ENCODE assay signal across 1 cellular context in the genomic region with DNA sequence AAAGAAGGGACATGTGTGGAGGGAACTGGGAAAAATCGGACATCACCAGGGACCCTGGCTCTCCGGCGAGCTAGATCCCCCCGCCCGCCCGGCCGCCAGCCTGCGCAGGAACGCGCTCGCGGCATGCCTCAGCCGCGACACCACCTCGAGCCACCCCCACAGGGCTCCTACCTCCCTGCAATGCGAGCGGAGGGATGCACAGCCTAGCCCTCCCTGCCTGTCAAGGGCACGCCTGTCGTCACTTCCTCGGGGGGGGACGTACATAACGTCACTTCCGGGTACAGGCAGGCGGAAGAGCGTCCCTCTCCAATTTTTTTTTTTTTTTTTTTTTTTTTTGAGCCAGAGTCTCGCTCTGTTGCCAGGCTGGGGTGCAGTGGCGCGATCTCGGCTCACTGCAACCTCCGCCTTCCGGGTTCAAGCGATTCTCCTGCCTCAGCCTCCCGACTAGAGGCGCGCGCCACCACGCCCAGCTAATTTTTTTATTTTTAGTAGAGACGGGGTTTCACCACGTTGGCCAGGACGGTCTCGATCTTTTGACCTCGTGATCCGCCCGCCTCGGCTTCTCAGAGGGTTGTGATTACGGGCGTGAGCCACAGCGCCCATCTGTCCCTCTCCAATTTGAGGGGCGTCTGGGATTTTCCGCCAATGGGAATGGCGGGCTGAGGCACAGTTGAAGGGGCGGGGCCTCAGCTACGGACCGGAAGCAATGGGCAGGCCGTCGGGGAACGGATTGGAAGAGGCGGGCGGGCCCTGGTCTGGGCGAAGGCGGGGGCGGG.
TF ChIP-seq lines count a peak whose summit lies in the region.

A gene with protein sequence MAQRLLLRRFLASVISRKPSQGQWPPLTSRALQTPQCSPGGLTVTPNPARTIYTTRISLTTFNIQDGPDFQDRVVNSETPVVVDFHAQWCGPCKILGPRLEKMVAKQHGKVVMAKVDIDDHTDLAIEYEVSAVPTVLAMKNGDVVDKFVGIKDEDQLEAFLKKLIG (minus strand): TSS at position 248 of the 776 bp plus-strand sequence. CDS start 803 bp downstream, outside the sequence.

TF ChIP-seq in SK-N-SH treated with all-trans-retinoic acid at 6 μM for 48 hours, 23 proteins besides CTCF, POLR2A, EP300 and RAD21 (continued from another document):
- TF ChIP-seq, protein P1, sequence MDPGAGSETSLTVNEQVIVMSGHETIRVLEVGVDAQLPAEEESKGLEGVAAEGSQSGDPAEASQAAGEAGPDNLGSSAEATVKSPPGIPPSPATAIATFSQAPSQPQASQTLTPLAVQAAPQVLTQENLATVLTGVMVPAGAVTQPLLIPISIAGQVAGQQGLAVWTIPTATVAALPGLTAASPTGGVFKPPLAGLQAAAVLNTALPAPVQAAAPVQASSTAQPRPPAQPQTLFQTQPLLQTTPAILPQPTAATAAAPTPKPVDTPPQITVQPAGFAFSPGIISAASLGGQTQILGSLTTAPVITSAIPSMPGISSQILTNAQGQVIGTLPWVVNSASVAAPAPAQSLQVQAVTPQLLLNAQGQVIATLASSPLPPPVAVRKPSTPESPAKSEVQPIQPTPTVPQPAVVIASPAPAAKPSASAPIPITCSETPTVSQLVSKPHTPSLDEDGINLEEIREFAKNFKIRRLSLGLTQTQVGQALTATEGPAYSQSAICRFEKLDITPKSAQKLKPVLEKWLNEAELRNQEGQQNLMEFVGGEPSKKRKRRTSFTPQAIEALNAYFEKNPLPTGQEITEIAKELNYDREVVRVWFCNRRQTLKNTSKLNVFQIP (CRISPR knock-in tag; IDR thresholded peaks at IDR 0.05; ENCODE audit: borderline replicate concordance, low read depth) = peak; percentile 76; the same call in 1 of the 2 replicates
- TF ChIP-seq SNAI2 (CRISPR knock-in tag; IDR thresholded peaks at IDR 0.05) (no peak), OSR1 (CRISPR knock-in tag; IDR thresholded peaks at IDR 0.05) (no peak), ZNF8 (CRISPR knock-in tag; IDR thresholded peaks at IDR 0.05) (no peak)
